ENCODE assay signal across 17 cellular contexts in the genomic region with DNA sequence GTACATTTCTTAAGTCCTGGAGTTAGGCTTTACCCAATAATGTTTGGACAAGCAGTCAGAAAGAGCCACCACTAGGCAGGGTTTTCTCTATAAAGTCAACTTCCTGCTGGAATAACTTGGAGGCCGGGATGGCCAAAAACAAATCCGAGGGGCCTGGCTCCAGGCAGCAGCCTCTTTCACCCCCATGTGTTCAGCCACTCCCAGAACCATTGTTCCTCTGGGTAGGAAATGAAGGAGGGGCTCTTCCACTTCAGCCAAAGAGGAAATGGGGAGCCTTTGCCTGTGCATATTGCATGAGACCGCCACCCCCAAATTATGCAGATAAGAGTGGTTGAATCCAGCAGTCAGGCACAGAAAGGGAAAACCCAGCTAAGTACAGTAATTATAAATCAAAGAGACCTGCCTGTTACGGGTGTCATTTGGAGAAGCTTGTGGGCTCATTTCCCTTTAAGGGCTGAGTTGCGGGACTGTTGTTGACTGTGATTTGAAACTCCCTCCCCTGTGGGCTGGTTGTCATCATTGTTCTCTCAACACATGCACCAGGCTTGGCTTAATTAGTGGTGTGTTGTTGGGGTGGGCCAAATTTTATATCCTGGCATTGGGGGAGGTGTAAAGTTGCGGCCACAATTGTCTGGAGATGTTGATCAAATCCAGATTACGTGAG.
DNase-seq lines count a peak whose midpoint lies in the region; ATAC-seq lines count a peak whose summit lies in the region.
"Had no signal": no experiment of that assay in that cellular context is flagged by ENCODE, and none has a peak within 500 bp of the region (broad histone marks: within the 10 kb centered on the region; RNA-seq: fewer than 3 reads in every experiment).

No MANE protein-coding gene starts in this region.

- H3K4me1 ChIP-seq in mesodermal cell (ENCODE audit: control insufficient read depth, insufficient read depth, low read length, poor library complexity, severe bottlenecking) = peaks cover 8% of the 10 kb centered on the region
- H3K4me1 ChIP-seq: transverse colon had no signal

- no peaks in the 10 kb centered on the region for H3K9me3 ChIP-seq in mesodermal cell (ENCODE audit: control insufficient read depth, low read length)
- H3K9me3 ChIP-seq: transverse colon had no signal

- peak; percentile 66 for ATAC-seq in HG02678 (IDR thresholded peaks at IDR 0.05; ENCODE audit: unreplicated experiment)
- ATAC-seq: T-helper 17 cell had no signal

- peak overlapping the region; percentile 60 for H3K27ac ChIP-seq in mesodermal cell (ENCODE audit: low read depth, low read length, severe bottlenecking)
- H3K27ac ChIP-seq: transverse colon had no signal

- 33 to 41% methylated on average over 3 to 4 of the region's 7 CpGs for WGBS in mesodermal cell (ENCODE audit: insufficient coverage in 2 of 2), 2 experiments

- H3K36me3 ChIP-seq in mesodermal cell (ENCODE audit: control insufficient read depth, insufficient read depth, low read length) = no peaks in the 10 kb centered on the region
- H3K36me3 ChIP-seq: transverse colon had no signal

- no peak overlapping the region for H3K4me3 ChIP-seq in mesodermal cell (ENCODE audit: extremely low read depth, insufficient read depth, low read length, poor library complexity, severe bottlenecking)
- H3K4me3 ChIP-seq: lung, transverse colon had no signal

- DNase-seq in NCI-H146 (lab: John Stamatoyannopoulos, UW) (peak; percentile 6), NCI-H146 treated with DMSO at 0.1 percent for 48 hours (lab: John Stamatoyannopoulos, UW; ENCODE audit: unreplicated experiment) (no peak), SW480 (ENCODE audit: low spot score) (peak; percentile 60), UCSD-AML1 (lab: John Stamatoyannopoulos, UW; ENCODE audit: unreplicated experiment) (no peak), NCI-H1105 (lab: John Stamatoyannopoulos, UW) (no peak), DMS53 treated with DMSO at 0.1 percent for 48 hours (lab: John Stamatoyannopoulos, UW; ENCODE audit: unreplicated experiment) (no peak)
- DNase-seq: activated CD4-positive, alpha-beta T cell treated with anti-CD3 and anti-CD28 coated beads, Interleukin-2, amount 10 ng/mL, durations not matched to agents 7 days and 5 days; activated gamma-delta T cell treated with Interleukin-2 at 50 U/mL for 16 hours; caudate nucleus; NCI-H187; OCI-M1; small intestine; T-helper 17 cell; transverse colon had no signal

Comparison
In these comparisons a context has a peak if more than half of its experiments do, and no peak if none do; other contexts are left out.
1. DNase-seq: peak in NCI-H146 (single experiment) and SW480 (single experiment); none in NCI-H146 treated with DMSO at 0.1 percent for 48 hours (single experiment), UCSD-AML1 (single experiment), NCI-H1105 (single experiment) and DMS53 treated with DMSO at 0.1 percent for 48 hours (single experiment).